In the genomic region with DNA sequence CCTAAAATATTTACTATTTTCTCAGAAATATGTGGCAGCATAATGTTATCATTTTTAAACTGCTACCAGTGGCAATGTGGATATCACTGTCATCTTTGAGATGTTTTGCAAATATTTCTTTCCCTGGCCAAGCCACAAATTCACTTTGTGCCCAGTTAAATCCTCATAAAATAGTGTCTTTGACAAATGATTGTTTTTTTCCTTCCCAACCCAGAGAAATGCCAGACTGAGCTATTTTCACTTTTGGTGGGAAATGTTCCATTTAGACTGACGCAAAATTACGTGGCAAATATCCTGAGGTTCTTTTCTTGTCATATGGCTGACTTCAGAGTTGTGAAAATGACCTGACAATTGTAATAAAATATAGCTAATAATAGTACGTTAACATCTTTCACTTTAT, we compare ENCODE assay signal across 15 cellular contexts.
DNase-seq lines count a peak whose midpoint lies in the region; ATAC-seq and TF ChIP-seq lines count a peak whose summit lies in the region.
"Had no signal": no experiment of that assay in that cellular context is flagged by ENCODE, and none has a peak within 500 bp of the region (broad histone marks: within the 10 kb centered on the region; RNA-seq: fewer than 3 reads in every experiment).

No MANE protein-coding gene starts in this region.

- H4K20me1 ChIP-seq in osteoblast (ENCODE audit: insufficient read depth, low read length), result no peaks in the 10 kb centered on the region
- H4K20me1 ChIP-seq: BLaER1 treated with 17β-estradiol and CSF1 and Interleukin-3, amounts not matched to agents 10 nM and 100 nM had no signal

- H3K27me3 ChIP-seq in osteoblast (ENCODE audit: insufficient read depth, low read length) (no peaks in the 10 kb centered on the region), Peyer's patch (no peaks in the 10 kb centered on the region)
- H3K27me3 ChIP-seq: BLaER1 treated with 17β-estradiol and CSF1 and Interleukin-3, amounts not matched to agents 10 nM and 100 nM had no signal

- no peak for TF ChIP-seq POLR2A in Peyer's patch (IDR thresholded peaks at IDR 0.05)

- H2AFZ ChIP-seq in osteoblast (ENCODE audit: low read length), result peak overlapping the region; percentile 30

- no peaks in the 10 kb centered on the region for H3K36me3 ChIP-seq in osteoblast (ENCODE audit: insufficient read depth, low read length)
- no peaks in the 10 kb centered on the region for H3K36me3 ChIP-seq in Peyer's patch
- H3K36me3 ChIP-seq: BLaER1 treated with 17β-estradiol and CSF1 and Interleukin-3, amounts not matched to agents 10 nM and 100 nM had no signal

- no peak overlapping the region for H3K4me3 ChIP-seq in osteoblast (ENCODE audit: insufficient read depth, low read length)
- no peak overlapping the region for H3K4me3 ChIP-seq in Peyer's patch
- H3K4me3 ChIP-seq: BLaER1 treated with 17β-estradiol and CSF1 and Interleukin-3, amounts not matched to agents 10 nM and 100 nM had no signal

- no peaks in the 10 kb centered on the region for H3K79me2 ChIP-seq in osteoblast (ENCODE audit: insufficient read depth, low read length)

- no peak for TF ChIP-seq CTCF in osteoblast (IDR thresholded peaks at IDR 0.05; ENCODE audit: extremely low read depth, low read depth, low read length)
- no peak for TF ChIP-seq CTCF in Peyer's patch (IDR thresholded peaks at IDR 0.05)

- no peak overlapping the region for H3K4me2 ChIP-seq in osteoblast (ENCODE audit: insufficient read depth, low read length)
- H3K4me2 ChIP-seq: BLaER1 treated with 17β-estradiol and CSF1 and Interleukin-3, amounts not matched to agents 10 nM and 100 nM had no signal

- no peak for ATAC-seq in HG03439 (IDR thresholded peaks at IDR 0.05; ENCODE audit: unreplicated experiment)
- ATAC-seq: CD8-positive, alpha-beta T cell had no signal

- no peaks in the 10 kb centered on the region for H3K9me3 ChIP-seq in osteoblast (ENCODE audit: low read depth, low read length)
- no peaks in the 10 kb centered on the region for H3K9me3 ChIP-seq in Peyer's patch
- H3K9me3 ChIP-seq: BLaER1 treated with 17β-estradiol and CSF1 and Interleukin-3, amounts not matched to agents 10 nM and 100 nM had no signal

- DNase-seq in GM03348 (ENCODE audit: low spot score) (peak; percentile 5), M059J (ENCODE audit: low read depth) (peak; percentile 37), osteoblast (ENCODE audit: insufficient read length, low spot score, missing footprints) (no peak), NCI-H2081 treated with DMSO at 0.1 percent for 48 hours (lab: John Stamatoyannopoulos, UW) (no peak), Peyer's patch (no peak)
- DNase-seq: ACHN; Calu3; CD8-positive, alpha-beta T cell; DMS79 treated with DMSO at 0.1 percent for 48 hours; GF-D8; GOT3; H9; KG1 had no signal

- H3K27ac ChIP-seq in osteoblast (ENCODE audit: low read depth, low read length) (no peak overlapping the region), Peyer's patch (no peak overlapping the region)
- H3K27ac ChIP-seq: BLaER1 treated with 17β-estradiol and CSF1 and Interleukin-3, amounts not matched to agents 10 nM and 100 nM had no signal

- no peaks in the 10 kb centered on the region for H3K4me1 ChIP-seq in osteoblast (ENCODE audit: insufficient read depth, low read length)
- H3K4me1 ChIP-seq in Peyer's patch, result no peaks in the 10 kb centered on the region
- H3K4me1 ChIP-seq: BLaER1 treated with 17β-estradiol and CSF1 and Interleukin-3, amounts not matched to agents 10 nM and 100 nM had no signal

Comparison
In these comparisons a context has a peak if more than half of its experiments do, and no peak if none do; other contexts are left out.
1. DNase-seq: peak in GM03348 (single experiment) and M059J (single experiment); none in osteoblast (single experiment), NCI-H2081 treated with DMSO at 0.1 percent for 48 hours (single experiment) and Peyer's patch (0 of 3).